In the genomic region with DNA sequence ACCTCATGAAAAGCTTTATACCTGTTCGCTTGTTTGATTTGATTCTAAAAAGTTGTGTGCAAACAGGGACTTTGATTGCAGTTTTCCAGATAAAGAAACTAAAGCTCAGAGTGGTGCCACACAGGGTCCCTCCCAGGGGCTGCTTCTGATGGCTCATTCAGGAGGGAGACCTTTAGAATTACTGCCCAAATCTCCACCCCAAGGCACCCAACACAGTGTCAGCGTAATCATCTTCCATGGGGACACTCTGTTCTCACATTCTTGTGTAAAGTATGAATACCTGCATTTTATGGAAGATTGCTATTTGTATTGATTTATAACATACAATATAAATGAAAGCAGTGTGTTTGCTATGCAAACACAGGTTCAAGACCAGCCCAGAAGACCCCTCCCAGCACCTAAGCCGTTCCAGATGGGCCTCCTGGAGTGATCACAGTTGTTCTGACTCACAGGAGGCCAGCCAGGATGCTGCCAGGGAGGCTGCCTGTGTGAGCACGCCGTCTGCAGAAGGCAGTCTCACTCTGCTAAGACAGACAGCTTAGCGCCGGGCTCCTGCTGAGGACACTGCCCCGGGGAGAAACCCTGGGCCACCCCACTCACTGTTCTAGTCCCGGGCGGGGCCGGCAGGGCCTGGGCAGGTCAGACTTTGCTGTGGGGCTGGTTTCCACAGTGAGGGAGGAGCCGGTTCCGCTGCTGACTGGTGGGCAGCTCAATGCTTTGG, we compare ENCODE assay signal across 9 cellular contexts.
DNase-seq lines count a peak whose midpoint lies in the region; ATAC-seq and TF ChIP-seq lines count a peak whose summit lies in the region.
"Had no signal": no experiment of that assay in that cellular context is flagged by ENCODE, and none has a peak within 500 bp of the region (broad histone marks: within the 10 kb centered on the region; RNA-seq: fewer than 3 reads in every experiment).

No MANE protein-coding gene starts in this region.

- H3K27me3 ChIP-seq in colonic mucosa = no peaks in the 10 kb centered on the region
- H3K27me3 ChIP-seq: ascending aorta had no signal

- WGBS in mesodermal cell (ENCODE audit: insufficient coverage in 2 of 2), 2 experiments = 26 to 61% methylated on average over 4 to 10 of the region's 13 CpGs

- H3K9me3 ChIP-seq in colonic mucosa (no peaks in the 10 kb centered on the region), mesodermal cell (ENCODE audit: control insufficient read depth, low read length) (peaks cover 6% of the 10 kb centered on the region)
- H3K9me3 ChIP-seq: ascending aorta had no signal

- intact Hi-C loops in colonic mucosa (cut with DNase I) = no loop called here

- DNase-seq in AG09309 (ENCODE audit: low read depth) (peak; percentile 72), NCI-H345 (lab: John Stamatoyannopoulos, UW) (peak; percentile 83), colonic mucosa (peak; percentile 84), NCI-H2029 treated with DMSO at 0.1 percent for 48 hours (lab: John Stamatoyannopoulos, UW) (no peak)
- DNase-seq in stimulated activated CD4-positive, alpha-beta T cell treated with anti-CD3 and anti-CD28 coated beads, Interleukin-2, amount 100 ng/mL, for 48 hours = no peak

- peak; percentile 67 for ATAC-seq in GM21786 (IDR thresholded peaks at IDR 0.05; ENCODE audit: unreplicated experiment)
- ATAC-seq in HG02970 (IDR thresholded peaks at IDR 0.05; ENCODE audit: low FRiP score, unreplicated experiment) = no peak

- H3K4me3 ChIP-seq in AG09309 (ENCODE audit: control insufficient read depth, low read depth, low read length) = no peak overlapping the region
- no peak overlapping the region for H3K4me3 ChIP-seq in colonic mucosa
- H3K4me3 ChIP-seq in mesodermal cell (ENCODE audit: extremely low read depth, insufficient read depth, low read length, poor library complexity, severe bottlenecking) = no peak overlapping the region
- H3K4me3 ChIP-seq: ascending aorta had no signal

- TF ChIP-seq CTCF in AG09309 (IDR thresholded peaks at IDR 0.05; ENCODE audit: control insufficient read depth, insufficient read depth, low read depth, low read length, missing control alignments) (no peak), colonic mucosa (IDR thresholded peaks at IDR 0.05) (no peak)

- H3K27ac ChIP-seq in colonic mucosa (peak overlapping the region; percentile 66), mesodermal cell (ENCODE audit: low read depth, low read length, severe bottlenecking) (peak overlapping the region; percentile 89)
- H3K27ac ChIP-seq: ascending aorta had no signal

- H3K36me3 ChIP-seq in colonic mucosa (no peaks in the 10 kb centered on the region), mesodermal cell (ENCODE audit: control insufficient read depth, insufficient read depth, low read length) (no peaks in the 10 kb centered on the region)
- H3K36me3 ChIP-seq: ascending aorta had no signal

- H3K4me1 ChIP-seq in colonic mucosa (peaks cover 7% of the 10 kb centered on the region), mesodermal cell (ENCODE audit: control insufficient read depth, insufficient read depth, low read length, poor library complexity, severe bottlenecking) (peaks cover 18% of the 10 kb centered on the region)

- peak overlapping the region in 1 of 2 donors; percentile 58 for H3K9ac ChIP-seq in colonic mucosa (ENCODE audit: low read depth in 2 of 2, low read length in 2 of 2)

Comparison
In these comparisons a context has a peak if more than half of its experiments do, and no peak if none do; other contexts are left out.
1. DNase-seq: peak in AG09309 (single experiment), NCI-H345 (single experiment) and colonic mucosa (single experiment); none in stimulated activated CD4-positive, alpha-beta T cell treated with anti-CD3 and anti-CD28 coated beads, Interleukin-2, amount 100 ng/mL, for 48 hours (0 of 2) and NCI-H2029 treated with DMSO at 0.1 percent for 48 hours (single experiment).